12 cellular contexts compared by ENCODE assay signal in the genomic region with DNA sequence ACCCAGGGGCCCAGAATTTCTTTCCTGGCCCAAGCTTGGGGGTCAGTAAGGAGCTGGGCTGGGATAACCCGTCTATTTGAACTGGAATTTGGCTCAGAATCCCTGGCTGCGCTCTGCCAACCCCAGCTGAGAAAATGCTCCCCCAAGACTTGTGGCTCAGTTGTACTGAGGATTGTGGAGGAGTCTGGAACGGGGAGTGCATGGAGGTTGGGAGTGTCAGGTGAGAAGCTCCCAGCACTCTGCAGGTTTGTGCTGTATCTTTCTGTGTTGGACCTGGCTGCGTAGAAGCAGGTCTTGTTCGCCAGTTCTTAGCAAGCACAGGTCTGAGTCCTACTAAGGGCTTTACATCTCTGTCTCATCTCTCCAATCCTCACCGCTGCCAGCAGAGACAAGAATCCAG. TPM values are rescaled to one million over a fixed set of nuclear protein-coding genes. Genes with fewer than 3 reads are reported as not detected.
A peak's percentile ranks its signal among the peaks of the same experiment; 100 is the strongest.
DNase-seq lines count a peak whose midpoint lies in the region; ATAC-seq and TF ChIP-seq lines count a peak whose summit lies in the region.
"Had no signal": no experiment of that assay in that cellular context is flagged by ENCODE, and none has a peak within 500 bp of the region (broad histone marks: within the 10 kb centered on the region; RNA-seq: fewer than 3 reads in every experiment).

No MANE protein-coding gene starts in this region.

- H3K36me3 ChIP-seq in mucosa of descending colon (ENCODE audit: low read depth) = no peaks in the 10 kb centered on the region
- no peaks in the 10 kb centered on the region for H3K36me3 ChIP-seq in thyroid gland

- POLR2A ChIA-PET in activated CD4-positive, alpha-beta T cell treated with anti-CD3 and anti-CD28 coated beads, Interleukin-2, amount 10 ng/mL, durations not matched to agents 7 days and 5 days (lab: Charles Lee) = no interaction called here

- H3K27me3 ChIP-seq in thyroid gland = no peaks in the 10 kb centered on the region

- H3K9me3 Mint-ChIP-seq in activated CD4-positive, alpha-beta T cell treated with anti-CD3 and anti-CD28 coated beads, Interleukin-2, amount 10 ng/mL, durations not matched to agents 7 days and 5 days = no peaks in the 10 kb centered on the region
- H3K9me3 Mint-ChIP-seq in central memory CD8-positive, alpha-beta T cell = no peaks in the 10 kb centered on the region
- H3K9me3 Mint-ChIP-seq: WTC11 had no signal

- H3K9me3 ChIP-seq in mucosa of descending colon = no peaks in the 10 kb centered on the region
- no peaks in the 10 kb centered on the region for H3K9me3 ChIP-seq in thyroid gland

- H3K36me3 Mint-ChIP-seq in activated CD4-positive, alpha-beta T cell treated with anti-CD3 and anti-CD28 coated beads, Interleukin-2, amount 10 ng/mL, durations not matched to agents 7 days and 5 days (ENCODE audit: low read depth) = no peaks in the 10 kb centered on the region
- peaks cover 6% of the 10 kb centered on the region for H3K36me3 Mint-ChIP-seq in central memory CD8-positive, alpha-beta T cell (ENCODE audit: insufficient read depth)

- peaks cover 26% of the 10 kb centered on the region for H3K4me1 ChIP-seq in mucosa of descending colon (ENCODE audit: low read depth)
- peaks cover 24 to 29% of the 10 kb centered on the region in 2 donors for H3K4me1 ChIP-seq in thyroid gland

- peak overlapping the region; percentile 92 for H3K27ac Mint-ChIP-seq in activated CD4-positive, alpha-beta T cell treated with anti-CD3 and anti-CD28 coated beads, Interleukin-2, amount 10 ng/mL, durations not matched to agents 7 days and 5 days
- H3K27ac Mint-ChIP-seq in central memory CD8-positive, alpha-beta T cell (ENCODE audit: low read depth) = peak overlapping the region; percentile 16
- H3K27ac Mint-ChIP-seq: WTC11 had no signal

- TF ChIP-seq CTCF in mucosa of descending colon (IDR thresholded peaks at IDR 0.05) (no peak), thyroid gland (IDR thresholded peaks at IDR 0.05) (no peak)

- peak overlapping the region; percentile 63 to 90 (median 88) for H3K27ac ChIP-seq in thyroid gland

- peaks cover 28% of the 10 kb centered on the region for H3K27me3 Mint-ChIP-seq in activated CD4-positive, alpha-beta T cell treated with anti-CD3 and anti-CD28 coated beads, Interleukin-2, amount 10 ng/mL, durations not matched to agents 7 days and 5 days
- H3K27me3 Mint-ChIP-seq in central memory CD8-positive, alpha-beta T cell = peaks cover 28% of the 10 kb centered on the region

- WGBS in thyroid gland, 2 donors = 55 to 75% methylated on average over 4 to 6 of the region's 6 CpGs

- peak overlapping the region; percentile 72 for H3K4me3 Mint-ChIP-seq in activated CD4-positive, alpha-beta T cell treated with anti-CD3 and anti-CD28 coated beads, Interleukin-2, amount 10 ng/mL, durations not matched to agents 7 days and 5 days
- peak overlapping the region; percentile 77 for H3K4me3 Mint-ChIP-seq in central memory CD8-positive, alpha-beta T cell

- TF ChIP-seq POLR2A in thyroid gland (IDR thresholded peaks at IDR 0.05) = no peak

- intact Hi-C loops in mucosa of descending colon (cut with DNase I, micrococcal nuclease) (no loop called here), thyroid gland (cut with DNase I) (loop anchor here (10.0 kb wide), 1 partner anchor 112 kb away; the partner anchor contains the start of gene E2F2)

- H3K4me3 ChIP-seq in mucosa of descending colon = no peak overlapping the region
- peak overlapping the region in 1 of 3 donors; percentile 56 for H3K4me3 ChIP-seq in thyroid gland (replicated peaks in 1 of 3)
- H3K4me3 ChIP-seq: GM12878 had no signal

- no peak for DNase-seq in activated CD4-positive, alpha-beta T cell treated with anti-CD3 and anti-CD28 coated beads, Interleukin-2, amount 10 ng/mL, durations not matched to agents 7 days and 5 days
- no peak for DNase-seq in activated CD4-positive, alpha-beta T cell treated with anti-CD3 and anti-CD28 coated beads for 1 hour
- DNase-seq in central memory CD8-positive, alpha-beta T cell (ENCODE audit: low spot score in 2 of 2) = no peak
- DNase-seq in mucosa of descending colon (peak in 1 of 3 donors; percentile 38), thyroid gland (peak; percentile 28 to 34), NCI-H2227 (lab: John Stamatoyannopoulos, UW; ENCODE audit: unreplicated experiment) (no peak), CD1c-positive myeloid dendritic cell (ENCODE audit: extremely low spot score) (no peak)
- DNase-seq: ACHN, NCI-H524 had no signal

- H3K4me1 Mint-ChIP-seq in activated CD4-positive, alpha-beta T cell treated with anti-CD3 and anti-CD28 coated beads, Interleukin-2, amount 10 ng/mL, durations not matched to agents 7 days and 5 days = peaks cover 48% of the 10 kb centered on the region
- peaks cover 27% of the 10 kb centered on the region for H3K4me1 Mint-ChIP-seq in central memory CD8-positive, alpha-beta T cell

- CTCF ChIA-PET in activated CD4-positive, alpha-beta T cell treated with anti-CD3 and anti-CD28 coated beads, Interleukin-2, amount 10 ng/mL, durations not matched to agents 7 days and 5 days (lab: Charles Lee) = interaction anchor here (0.6 to 2.6 kb wide), 3 partner anchors 19 to 195 kb away, joined by 3 to 9 read pairs (median 3); no protein-coding TSS in a partner anchor

- no peak for ATAC-seq in central memory CD8-positive, alpha-beta T cell (replicated peaks; ENCODE audit: extremely low read depth, poor library complexity, severe bottlenecking)
- ATAC-seq in mucosa of descending colon = peak; percentile 7
- ATAC-seq in GM18867 (IDR thresholded peaks at IDR 0.05; ENCODE audit: unreplicated experiment) = no peak

RNA-seq across cellular contexts. Expression of gene TCEA3, which starts 1.6 kb away (rescaled TPM):
- total RNA-seq in activated CD4-positive, alpha-beta T cell treated with anti-CD3 and anti-CD28 coated beads, Interleukin-2, amount 10 ng/mL, durations not matched to agents 7 days and 5 days = 10 to 100 TPM; 18.3 to 19.5 TPM
- total RNA-seq in mucosa of descending colon (100 to 1,000 TPM in 2 of 3 donors, 10 to 100 TPM in 1; 95.7 to 200 (median 125) TPM), thyroid gland (10 to 100 TPM; 26.8 to 50.4 (median 48.0) TPM)

RNA-seq across cellular contexts. Expression of gene ZNF436, which starts 53.3 kb away (rescaled TPM):
- total RNA-seq in activated CD4-positive, alpha-beta T cell treated with anti-CD3 and anti-CD28 coated beads, Interleukin-2, amount 10 ng/mL, durations not matched to agents 7 days and 5 days = 1 to 10 TPM; 6.7 to 8.1 TPM
- total RNA-seq in mucosa of descending colon (10 to 100 TPM; 10.1 to 15.2 (median 11.4) TPM), thyroid gland (10 to 100 TPM; 22.0 to 44.0 (median 31.1) TPM)

Comparison
In these comparisons a context has a peak if more than half of its experiments do, and no peak if none do; other contexts are left out.
1. DNase-seq: peak in thyroid gland (2 of 2); none in activated CD4-positive, alpha-beta T cell treated with anti-CD3 and anti-CD28 coated beads, Interleukin-2, amount 10 ng/mL, durations not matched to agents 7 days and 5 days (single experiment), activated CD4-positive, alpha-beta T cell treated with anti-CD3 and anti-CD28 coated beads for 1 hour (single experiment), central memory CD8-positive, alpha-beta T cell (0 of 2), NCI-H2227 (single experiment) and CD1c-positive myeloid dendritic cell (single experiment).